8 cellular contexts compared by ENCODE assay signal in the genomic region with DNA sequence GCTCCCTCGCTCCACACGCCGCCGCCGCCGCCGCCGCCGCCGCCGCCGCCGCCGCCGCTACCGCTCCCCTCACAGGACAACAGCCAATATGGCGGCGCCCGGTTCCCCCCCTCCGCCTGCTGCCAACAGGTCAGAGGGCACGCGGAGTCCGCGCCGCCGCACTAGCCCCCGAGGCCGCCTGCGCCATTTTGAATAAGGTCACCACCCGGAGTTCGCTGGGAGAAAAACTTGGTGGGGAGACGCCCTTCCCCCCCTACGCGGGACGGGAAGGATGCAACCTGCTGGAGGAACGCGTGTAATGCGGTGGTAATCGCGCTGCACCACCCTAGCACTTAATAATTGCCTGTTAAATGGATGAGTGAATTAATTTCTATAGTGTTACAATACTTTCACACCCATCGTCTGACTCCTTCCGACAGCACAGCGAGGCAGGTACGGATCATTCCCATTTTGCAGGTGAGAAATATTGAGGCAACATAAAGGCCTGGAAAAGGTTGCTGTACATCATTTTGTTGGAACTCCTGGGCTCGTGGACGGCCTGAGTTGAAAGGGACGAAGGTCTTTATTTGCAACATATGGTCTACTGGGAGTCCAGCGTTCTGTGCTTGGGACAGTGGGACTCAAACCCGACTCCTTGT. TPM values are rescaled to one million over a fixed set of nuclear protein-coding genes. Genes with fewer than 3 reads are reported as not detected.
A peak's percentile ranks its signal among the peaks of the same experiment; 100 is the strongest.
DNase-seq lines count a peak whose midpoint lies in the region; ATAC-seq lines count a peak whose summit lies in the region.

FAM193B (minus strand) TSS at position 90 of the 638 bp plus-strand sequence. CDS start 105 bp downstream, outside the sequence.

- H3K27ac Mint-ChIP-seq in activated CD8-positive, alpha-beta memory T cell treated with anti-CD3 and anti-CD28 coated beads, Interleukin-2, amount 10 ng/mL, durations not matched to agents 7 days and 5 days = peak within 1 kb of the TSS; percentile 77

- H3K4me3 ChIP-seq in endocrine pancreas (ENCODE audit: control insufficient read depth, insufficient read depth, low read length) = peak within 1 kb of the TSS; percentile 36

- peak; percentile 88 for DNase-seq in COLO668 (lab: John Stamatoyannopoulos, UW; ENCODE audit: unreplicated experiment)
- DNase-seq in HT-29 (ENCODE audit: low spot score) = peak; percentile 90
- peak; percentile 90 for DNase-seq in NOMO-1 treated with DMSO at 0.1 percent for 48 hours (lab: John Stamatoyannopoulos, UW; ENCODE audit: unreplicated experiment)
- DNase-seq in activated CD8-positive, alpha-beta memory T cell treated with anti-CD3 and anti-CD28 coated beads, Interleukin-2, amount 10 ng/mL, durations not matched to agents 7 days and 5 days = peak; percentile 97
- peak; percentile 99 for DNase-seq in mesenteric fat pad (ENCODE audit: low spot score)
- DNase-seq in stimulated activated CD8-positive, alpha-beta memory T cell treated with anti-CD3 and anti-CD28 coated beads, Interleukin-15, amount 100 ng/mL, for 1 hour (ENCODE audit: low read depth) = peak; percentile 90

- peak within 1 kb of the TSS; percentile 79 for H3K4me3 Mint-ChIP-seq in activated CD8-positive, alpha-beta memory T cell treated with anti-CD3 and anti-CD28 coated beads, Interleukin-2, amount 10 ng/mL, durations not matched to agents 7 days and 5 days

- H3K9me3 Mint-ChIP-seq in activated CD8-positive, alpha-beta memory T cell treated with anti-CD3 and anti-CD28 coated beads, Interleukin-2, amount 10 ng/mL, durations not matched to agents 7 days and 5 days (ENCODE audit: low read depth) = no peaks in the 10 kb centered on the region

- no peaks in the 10 kb centered on the region for H3K36me3 ChIP-seq in endocrine pancreas (ENCODE audit: control insufficient read depth, insufficient read depth, low read length)

- CTCF ChIA-PET in activated CD8-positive, alpha-beta memory T cell treated with anti-CD3 and anti-CD28 coated beads, Interleukin-2, amount 10 ng/mL, durations not matched to agents 7 days and 5 days (lab: Charles Lee) = interaction anchor here (1.0 kb wide), 1 partner anchor 53 kb away, joined by 5 read pairs; no protein-coding TSS in a partner anchor

- H3K27me3 Mint-ChIP-seq in activated CD8-positive, alpha-beta memory T cell treated with anti-CD3 and anti-CD28 coated beads, Interleukin-2, amount 10 ng/mL, durations not matched to agents 7 days and 5 days = no peaks in the 10 kb centered on the region

- H3K9me3 ChIP-seq in endocrine pancreas (ENCODE audit: control insufficient read depth, low read length) = no peaks in the 10 kb centered on the region

- H3K36me3 Mint-ChIP-seq in activated CD8-positive, alpha-beta memory T cell treated with anti-CD3 and anti-CD28 coated beads, Interleukin-2, amount 10 ng/mL, durations not matched to agents 7 days and 5 days = peaks cover 8% of the 10 kb centered on the region

- no peaks in the 10 kb centered on the region for H3K4me1 ChIP-seq in endocrine pancreas (ENCODE audit: control insufficient read depth, insufficient read depth, low read length)

- ATAC-seq in GM19468 (IDR thresholded peaks at IDR 0.05; ENCODE audit: extremely low read depth, unreplicated experiment) = peak; percentile 30
- peak; percentile 98 for ATAC-seq in activated CD8-positive, alpha-beta memory T cell treated with anti-CD3 and anti-CD28 coated beads, Interleukin-2, amount 10 ng/mL, durations not matched to agents 7 days and 5 days

- peaks cover 41% of the 10 kb centered on the region for H3K4me1 Mint-ChIP-seq in activated CD8-positive, alpha-beta memory T cell treated with anti-CD3 and anti-CD28 coated beads, Interleukin-2, amount 10 ng/mL, durations not matched to agents 7 days and 5 days

- H3K9ac ChIP-seq in endocrine pancreas (ENCODE audit: control insufficient read depth, insufficient read depth, low read length) = peak within 1 kb of the TSS; percentile 62

- no peaks in the 10 kb centered on the region for H3K27me3 ChIP-seq in endocrine pancreas (ENCODE audit: control insufficient read depth, insufficient read depth, low read length)

RNA-seq across cellular contexts. Expression of gene FAM193B, which starts in this region (rescaled TPM):
- total RNA-seq in HT-29 (2014; rRNA removed; shearing (Covaris generic)) = 32.8 and 61.4 TPM in 2 replicates
- total RNA-seq in activated CD8-positive, alpha-beta memory T cell treated with anti-CD3 and anti-CD28 coated beads, Interleukin-2, amount 10 ng/mL, durations not matched to agents 7 days and 5 days = 100 to 1,000 TPM in 1 of 2 experiments, 10 to 100 TPM in 1; 77.5 to 116 TPM
- 63.1 TPM for total RNA-seq in mesenteric fat pad

Comparison
In these comparisons a context has a peak if more than half of its experiments do, and no peak if none do; other contexts are left out.
1. Peak in every context shown above with its lines: DNase-seq, ATAC-seq and H3K4me3 ChIP-seq.